ENCODE assay signal across 1 cellular context in the genomic region with DNA sequence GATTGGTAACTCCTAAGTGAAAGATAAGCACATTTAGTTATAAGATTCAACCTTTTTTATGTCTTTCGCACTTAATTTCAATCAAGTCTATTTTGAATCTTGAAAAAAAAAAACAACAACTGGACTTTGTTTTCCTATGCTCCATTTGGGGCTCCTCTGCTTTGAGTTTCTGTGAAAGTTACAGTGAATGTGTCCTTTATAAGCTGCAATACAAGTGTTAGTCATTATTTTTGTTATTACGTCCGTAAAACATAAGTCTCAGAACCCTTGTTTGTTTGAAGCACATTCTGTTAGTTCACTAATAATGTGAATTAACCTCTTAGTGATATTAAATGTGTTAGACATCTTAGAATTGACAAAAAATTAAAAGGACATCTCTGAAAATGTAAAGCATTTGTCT.
TF ChIP-seq lines count a peak whose summit lies in the region.

No MANE protein-coding gene starts in this region.

TF ChIP-seq in IMR-90, 13 proteins besides CTCF, POLR2A, EP300 and RAD21:
- TF ChIP-seq NFE2L2 (IDR thresholded peaks at IDR 0.05; ENCODE audit: low read depth, low read length) (no peak), MXI1 (IDR thresholded peaks at IDR 0.05; ENCODE audit: borderline replicate concordance, low read depth, low read length) (no peak)
